ENCODE assay signal across 8 cellular contexts in genomic region chrX:48574270-48575266, GRCh38. TPM values are rescaled to one million over a fixed set of nuclear protein-coding genes. Genes with fewer than 3 reads are reported as not detected.
DNase-seq lines count a peak whose midpoint lies in the region; ATAC-seq and TF ChIP-seq lines count a peak whose summit lies in the region.

TSS of gene RBM3 (plus strand) at chrX:48574484. CDS start at chrX:48575181, 697 bp downstream.

- peak within 1 kb of the TSS; percentile 100 for H3K27ac ChIP-seq in parathyroid adenoma
- H3K27ac ChIP-seq in tibial artery: peak within 1 kb of the TSS; percentile 97 to 99

- peak within 1 kb of the TSS; percentile 91 for H3K9ac ChIP-seq in parathyroid adenoma

- H3K4me3 ChIP-seq in GM12875 (ENCODE audit: low read depth, low read length): peak within 1 kb of the TSS; percentile 87
- H3K4me3 ChIP-seq in parathyroid adenoma (ENCODE audit: low read depth, low read length): peak within 1 kb of the TSS; percentile 95
- H3K4me3 ChIP-seq in tibial artery: peak within 1 kb of the TSS; percentile 80 to 88

- DNase-seq in NCI-H1436 (lab: John Stamatoyannopoulos, UW) (peak; percentile 85), SW480 (ENCODE audit: low spot score) (peak; percentile 96), Right ventricle myocardium superior (peak; percentile 94), tibial artery (peak; percentile 92 to 96)
- peak; percentile 85 for DNase-seq in activated naive CD8-positive, alpha-beta T cell treated with anti-CD3 and anti-CD28 coated beads, Interleukin-2, amount 50 U/mL, for 24 hours

- peak within 1 kb of the TSS; percentile 97 for H3K4me3 Mint-ChIP-seq in activated naive CD8-positive, alpha-beta T cell treated with anti-CD3 and anti-CD28 coated beads, Interleukin-2, amount 50 U/mL, for 24 hours

- H3K4me1 ChIP-seq in parathyroid adenoma: peaks cover 5% of the 10 kb centered on the region
- peaks cover 0 to 22% (median 14%) of the 10 kb centered on the region in 4 donors for H3K4me1 ChIP-seq in tibial artery

- H3K27me3 Mint-ChIP-seq in activated naive CD8-positive, alpha-beta T cell treated with anti-CD3 and anti-CD28 coated beads, Interleukin-2, amount 50 U/mL, for 24 hours: no peaks in the 10 kb centered on the region

- H3K4me2 ChIP-seq in parathyroid adenoma (ENCODE audit: low read length): peak within 1 kb of the TSS; percentile 90

- H3K9me3 ChIP-seq in parathyroid adenoma (ENCODE audit: control insufficient read depth, low read length) (no peaks in the 10 kb centered on the region), tibial artery (no peaks in the 10 kb centered on the region)

- H3K4me1 Mint-ChIP-seq in activated naive CD8-positive, alpha-beta T cell treated with anti-CD3 and anti-CD28 coated beads, Interleukin-2, amount 50 U/mL, for 24 hours: peaks cover 29% of the 10 kb centered on the region

- TF ChIP-seq CTCF in GM12875 (IDR thresholded peaks at IDR 0.05; ENCODE audit: borderline replicate concordance, insufficient read depth, low read depth, low read length) (peak; percentile 25; the same call in 1 of the 2 replicates), parathyroid adenoma (IDR thresholded peaks at IDR 0.05) (peak; percentile 51), tibial artery (IDR thresholded peaks at IDR 0.05) (peak; percentile 22 to 37)

- intact Hi-C loops in Right ventricle myocardium superior (cut with DNase I) (no loop called here), tibial artery (cut with DNase I; ENCODE audit: low total_unique reads) (no loop called here)

- H3K36me3 Mint-ChIP-seq in activated naive CD8-positive, alpha-beta T cell treated with anti-CD3 and anti-CD28 coated beads, Interleukin-2, amount 50 U/mL, for 24 hours (ENCODE audit: low read depth): peaks cover 43% of the 10 kb centered on the region

- no peaks in the 10 kb centered on the region for H3K36me3 ChIP-seq in parathyroid adenoma (ENCODE audit: control insufficient read depth, insufficient read depth, low read length)
- peaks cover 29 to 41% (median 39%) of the 10 kb centered on the region in 3 donors for H3K36me3 ChIP-seq in tibial artery

- H3K27ac Mint-ChIP-seq in activated naive CD8-positive, alpha-beta T cell treated with anti-CD3 and anti-CD28 coated beads, Interleukin-2, amount 50 U/mL, for 24 hours: peak within 1 kb of the TSS; percentile 100

- ATAC-seq in HG02763 (IDR thresholded peaks at IDR 0.05; ENCODE audit: unreplicated experiment): peak; percentile 82
- peak; percentile 93 for ATAC-seq in activated naive CD8-positive, alpha-beta T cell treated with anti-CD3 and anti-CD28 coated beads, Interleukin-2, amount 50 U/mL, for 24 hours
- peak; percentile 99 for ATAC-seq in Right ventricle myocardium superior (ENCODE audit: poor library complexity)

- H3K27me3 ChIP-seq in parathyroid adenoma (ENCODE audit: control insufficient read depth, insufficient read depth, low read length) (no peaks in the 10 kb centered on the region), tibial artery (no peaks in the 10 kb centered on the region)

- no peaks in the 10 kb centered on the region for H3K9me3 Mint-ChIP-seq in activated naive CD8-positive, alpha-beta T cell treated with anti-CD3 and anti-CD28 coated beads, Interleukin-2, amount 50 U/mL, for 24 hours

- peak within 1 kb of the TSS; percentile 89 for H2AFZ ChIP-seq in parathyroid adenoma

- peaks cover 12% of the 10 kb centered on the region for H3K79me2 ChIP-seq in parathyroid adenoma

RNA-seq across cellular contexts. Expression of gene RBM3, which starts in this region (rescaled TPM):
- 103 TPM for total RNA-seq in Right ventricle myocardium superior

Comparison
In these comparisons a context has a peak if more than half of its experiments do, and no peak if none do; other contexts are left out.
1. Peak in every context shown above with its lines: DNase-seq, ATAC-seq, H3K4me3 ChIP-seq and H3K27ac ChIP-seq.